Comparison of ENCODE assay signal across 11 cellular contexts in the genomic region with DNA sequence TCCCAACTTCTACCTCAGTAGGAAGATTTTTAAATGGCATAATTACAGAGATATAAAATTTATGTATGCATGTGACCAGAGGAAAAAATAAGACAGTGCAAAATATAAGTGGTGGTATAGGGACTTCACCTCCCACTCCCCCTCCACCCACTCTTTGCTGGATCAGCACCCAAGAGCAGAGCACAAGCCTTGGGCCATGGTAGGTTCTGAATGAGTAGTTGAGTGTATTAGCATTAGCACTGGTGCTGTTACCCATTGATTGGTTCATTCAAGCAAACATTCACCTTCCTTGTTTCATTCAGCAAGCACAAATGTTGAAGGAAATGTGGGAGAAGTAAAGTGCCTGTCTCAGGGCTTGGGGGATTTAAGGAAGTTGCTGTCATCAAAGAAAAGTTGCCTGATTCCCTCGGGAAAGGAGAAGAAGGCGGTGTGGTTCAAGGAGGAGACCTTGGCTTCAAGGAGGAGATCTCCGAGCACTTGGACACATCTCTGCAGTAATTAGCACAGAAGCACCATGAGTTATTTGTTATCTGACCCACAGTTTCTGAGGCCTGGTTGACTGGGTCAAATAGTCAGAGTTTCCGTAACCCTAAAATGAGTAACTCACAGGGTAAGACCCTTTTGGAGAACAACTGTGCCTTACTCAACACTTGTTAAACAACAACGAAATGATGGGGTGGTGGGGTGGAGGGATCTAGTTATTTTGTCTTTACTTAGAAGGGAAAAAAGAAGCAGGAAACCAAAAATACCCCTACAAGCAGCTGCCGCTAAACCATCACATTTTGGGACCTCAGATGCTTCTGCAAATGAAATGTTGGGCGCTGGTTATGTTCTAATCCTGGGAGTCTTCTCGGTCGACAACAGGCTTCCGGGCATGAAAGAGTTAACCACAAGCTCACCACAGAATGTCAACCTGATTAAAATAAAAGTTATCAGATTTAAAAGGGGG. TPM values are rescaled to one million over a fixed set of nuclear protein-coding genes. Genes with fewer than 3 reads are reported as not detected.
DNase-seq lines count a peak whose midpoint lies in the region; ATAC-seq and TF ChIP-seq lines count a peak whose summit lies in the region.
"Had no signal": no experiment of that assay in that cellular context is flagged by ENCODE, and none has a peak within 500 bp of the region (broad histone marks: within the 10 kb centered on the region; RNA-seq: fewer than 3 reads in every experiment).

No MANE protein-coding gene starts in this region.

- H3K9me3 Mint-ChIP-seq in activated CD4-positive, alpha-beta memory T cell treated with anti-CD3 and anti-CD28 coated beads for 36 hours, result no peaks in the 10 kb centered on the region
- no peaks in the 10 kb centered on the region for H3K9me3 Mint-ChIP-seq in endothelial cell (ENCODE audit: unreplicated experiment)

- WGBS in right cardiac atrium, result 74% methylated on average over 10 of the region's 10 CpGs

- H3K27ac ChIP-seq in right cardiac atrium (ENCODE audit: low read length), result no peak overlapping the region
- H3K27ac ChIP-seq: cardiac muscle cell had no signal

- no peaks in the 10 kb centered on the region for H3K9me3 ChIP-seq in right cardiac atrium (ENCODE audit: control insufficient read depth, low read length)

- H3K27me3 ChIP-seq in right cardiac atrium (ENCODE audit: control insufficient read depth, insufficient read depth), result no peaks in the 10 kb centered on the region
- H3K27me3 ChIP-seq: cardiac muscle cell had no signal

- H3K4me3 ChIP-seq in right cardiac atrium (ENCODE audit: low read length), result no peak overlapping the region
- H3K4me3 ChIP-seq: cardiac muscle cell had no signal

- no peaks in the 10 kb centered on the region for H3K27me3 Mint-ChIP-seq in activated CD4-positive, alpha-beta memory T cell treated with anti-CD3 and anti-CD28 coated beads for 36 hours
- peaks cover 1% of the 10 kb centered on the region for H3K27me3 Mint-ChIP-seq in endothelial cell (ENCODE audit: unreplicated experiment)

- peak; percentile 24 for DNase-seq in SIG-M5 treated with dmso at 0.1 percent for 504 hours (lab: John Stamatoyannopoulos, UW; ENCODE audit: unreplicated experiment)
- no peak for DNase-seq in SIG-M5 (lab: John Stamatoyannopoulos, UW)
- DNase-seq in activated CD4-positive, alpha-beta memory T cell treated with anti-CD3 and anti-CD28 coated beads for 36 hours, result peak; percentile 67
- peak; percentile 48 for DNase-seq in stimulated activated CD4-positive, alpha-beta T cell treated with anti-CD3 and anti-CD28 coated beads, Interleukin-4, amount 100 ng/mL, for 24 hours
- DNase-seq in NCI-H1436 treated with DMSO at 0.1 percent for 48 hours (lab: John Stamatoyannopoulos, UW), result no peak
- no peak for DNase-seq in right cardiac atrium
- no peak for DNase-seq in endothelial cell (ENCODE audit: low spot score)

- intact Hi-C loops in activated CD4-positive, alpha-beta memory T cell treated with anti-CD3 and anti-CD28 coated beads for 36 hours (cut with micrococcal nuclease), result loop anchor here (1.0 to 2.0 kb wide), 2 partner anchors 14 to 24 kb away; no protein-coding TSS in a partner anchor
- intact Hi-C loops in right cardiac atrium (cut with DNase I), result no loop called here

- ATAC-seq in HG02870 (IDR thresholded peaks at IDR 0.05; ENCODE audit: unreplicated experiment) (peak; percentile 46), right cardiac atrium (no peak)

- POLR2A ChIA-PET in activated CD4-positive, alpha-beta memory T cell treated with anti-CD3 and anti-CD28 coated beads for 36 hours (lab: Charles Lee), result interaction anchor here (0.7 to 16.2 kb wide), 8 partner anchors 8 to 68 kb away, joined by 3 to 343 read pairs (median 5); partner anchors contain the start of gene IL2RA

- H3K36me3 Mint-ChIP-seq in activated CD4-positive, alpha-beta memory T cell treated with anti-CD3 and anti-CD28 coated beads for 36 hours, result peaks cover 90% of the 10 kb centered on the region
- no peaks in the 10 kb centered on the region for H3K36me3 Mint-ChIP-seq in endothelial cell (ENCODE audit: low read depth, unreplicated experiment)

- no peak for TF ChIP-seq CTCF in endothelial cell (IDR thresholded peaks at IDR 0.05; ENCODE audit: unreplicated experiment)

- H3K4me3 Mint-ChIP-seq in activated CD4-positive, alpha-beta memory T cell treated with anti-CD3 and anti-CD28 coated beads for 36 hours, result peak overlapping the region; percentile 67
- H3K4me3 Mint-ChIP-seq in endothelial cell (ENCODE audit: unreplicated experiment), result no peak overlapping the region

- CTCF ChIA-PET in activated CD4-positive, alpha-beta memory T cell treated with anti-CD3 and anti-CD28 coated beads for 36 hours (lab: Charles Lee), result interaction anchor here (0.9 to 3.6 kb wide), 3 partner anchors 11 to 42 kb away, joined by 3 to 18 read pairs (median 3); no protein-coding TSS in a partner anchor

- no peaks in the 10 kb centered on the region for H3K4me1 ChIP-seq in right cardiac atrium (ENCODE audit: control insufficient read depth, insufficient read depth, low read length)

- peaks cover 93% of the 10 kb centered on the region for H3K4me1 Mint-ChIP-seq in activated CD4-positive, alpha-beta memory T cell treated with anti-CD3 and anti-CD28 coated beads for 36 hours (ENCODE audit: low read depth)
- no peaks in the 10 kb centered on the region for H3K4me1 Mint-ChIP-seq in endothelial cell (ENCODE audit: unreplicated experiment)

- H3K27ac Mint-ChIP-seq in activated CD4-positive, alpha-beta memory T cell treated with anti-CD3 and anti-CD28 coated beads for 36 hours, result peak overlapping the region; percentile 94
- H3K27ac Mint-ChIP-seq in endothelial cell (ENCODE audit: unreplicated experiment), result no peak overlapping the region

RNA-seq across cellular contexts. Expression of gene IL2RA, which starts 17.2 kb away (rescaled TPM):
- total RNA-seq in activated CD4-positive, alpha-beta memory T cell treated with anti-CD3 and anti-CD28 coated beads for 36 hours, result 100 to 1,000 TPM; 961 to 988 TPM
- 1 to 10 TPM in 1 of 4 donors, under 1 TPM in 3; 0.71 to 1.3 (median 0.82) TPM for total RNA-seq in right cardiac atrium
- polyA plus RNA-seq in right cardiac atrium, result 0.18 TPM
- not detected for total RNA-seq in endothelial cell (ENCODE audit: unreplicated experiment)
- total RNA-seq: A673, cardiac muscle cell, HT-29 had no signal
- polyA plus RNA-seq: cardiac muscle cell had no signal

RNA-seq across cellular contexts. Expression of gene RBM17, which starts 43.9 kb away (rescaled TPM):
- total RNA-seq in activated CD4-positive, alpha-beta memory T cell treated with anti-CD3 and anti-CD28 coated beads for 36 hours, result 100 to 1,000 TPM; 151 to 155 TPM
- total RNA-seq in right cardiac atrium, result 10 to 100 TPM; 51.6 to 66.5 (median 57.1) TPM
- polyA plus RNA-seq in right cardiac atrium, result 51.0 TPM
- 113 TPM for total RNA-seq in endothelial cell (ENCODE audit: unreplicated experiment)

Comparison
In these comparisons a context has a peak if more than half of its experiments do, and no peak if none do; other contexts are left out.
1. DNase-seq: peak in SIG-M5 treated with dmso at 0.1 percent for 504 hours (single experiment), activated CD4-positive, alpha-beta memory T cell treated with anti-CD3 and anti-CD28 coated beads for 36 hours (single experiment) and stimulated activated CD4-positive, alpha-beta T cell treated with anti-CD3 and anti-CD28 coated beads, Interleukin-4, amount 100 ng/mL, for 24 hours (single experiment); none in SIG-M5 (single experiment), NCI-H1436 treated with DMSO at 0.1 percent for 48 hours (single experiment), right cardiac atrium (0 of 3) and endothelial cell (single experiment).
2. RNA of gene IL2RA, which starts 17.2 kb away (total RNA-seq): 961 to 988 TPM in activated CD4-positive, alpha-beta memory T cell treated with anti-CD3 and anti-CD28 coated beads for 36 hours; 0.71 to 1.3 TPM in right cardiac atrium and not detected in endothelial cell (single experiment); every median in the first group is over 100 times any median in the second.